Comparison of ENCODE assay signal across 8 cellular contexts in the genomic region with DNA sequence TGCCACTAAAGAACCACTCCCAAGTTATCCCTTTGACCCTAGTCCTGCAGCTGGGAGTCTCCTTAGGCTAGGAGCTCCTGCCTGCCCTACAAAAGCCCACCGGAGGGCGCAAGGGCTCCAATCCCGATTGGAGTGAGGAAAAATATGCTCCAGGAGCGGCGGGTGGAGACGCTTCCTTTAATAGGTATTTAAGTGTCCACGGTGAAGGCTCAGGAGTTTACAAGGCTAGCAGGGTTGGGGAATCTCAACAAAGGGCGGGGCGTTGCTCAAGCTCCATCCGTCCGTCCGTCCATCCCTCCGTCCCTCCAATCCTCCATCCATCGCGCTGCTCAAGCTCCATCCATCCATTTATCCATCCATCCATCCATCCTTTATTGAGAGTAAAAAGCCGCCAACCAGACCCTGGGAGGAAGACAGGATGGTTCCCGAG. TPM values are rescaled to one million over a fixed set of nuclear protein-coding genes. Genes with fewer than 3 reads are reported as not detected.
DNase-seq lines count a peak whose midpoint lies in the region; ATAC-seq and TF ChIP-seq lines count a peak whose summit lies in the region.

No MANE protein-coding gene starts in this region.

- H3K4me3 Mint-ChIP-seq in CD8-positive, alpha-beta T cell = peak overlapping the region; percentile 98

- ATAC-seq in CD8-positive, alpha-beta T cell = peak; percentile 7
- peak; percentile 22 for ATAC-seq in GM19328 (IDR thresholded peaks at IDR 0.05; ENCODE audit: unreplicated experiment)
- ATAC-seq in GM19463 (IDR thresholded peaks at IDR 0.05; ENCODE audit: unreplicated experiment) = no peak

- no peaks in the 10 kb centered on the region for H3K27me3 ChIP-seq in CD8-positive, alpha-beta T cell (ENCODE audit: insufficient read depth, low read length)
- H3K27me3 ChIP-seq in SJSA1 (replicated peaks) = no peaks in the 10 kb centered on the region
- H3K27me3 ChIP-seq in colonic mucosa = no peaks in the 10 kb centered on the region
- no peaks in the 10 kb centered on the region for H3K27me3 ChIP-seq in layer of hippocampus (ENCODE audit: control insufficient read depth, insufficient read depth, low read length)

- peaks cover 41% of the 10 kb centered on the region for H3K4me1 Mint-ChIP-seq in CD8-positive, alpha-beta T cell (ENCODE audit: low read depth)

- CTCF ChIA-PET in CD8-positive, alpha-beta T cell (lab: Charles Lee) = interaction anchor here (0.8 to 3.0 kb wide), 9 partner anchors 10 to 56 kb away, joined by 3 to 21 read pairs (median 6); a partner anchor contains a TSS

- intact Hi-C loops in CD8-positive, alpha-beta T cell (cut with DNase I, micrococcal nuclease) = loop anchor here (1.0 to 5.0 kb wide), 6 partner anchors 11 to 482 kb away; a partner anchor contains a TSS
- intact Hi-C loops in colonic mucosa (cut with DNase I) = no loop called here

- H3K9me3 ChIP-seq in CD8-positive, alpha-beta T cell (ENCODE audit: low read length) = no peaks in the 10 kb centered on the region
- no peaks in the 10 kb centered on the region for H3K9me3 ChIP-seq in SJSA1 (replicated peaks)
- no peaks in the 10 kb centered on the region for H3K9me3 ChIP-seq in colonic mucosa

- DNase-seq in CD8-positive, alpha-beta T cell = peak in 3 of 7 experiments; percentile 29 to 67 (median 39)
- DNase-seq in KBM-7 (peak; percentile 53), SJSA1 (ENCODE audit: low read depth in 1 of 2, low spot score in 2 of 2) (peak in 1 of 2 experiments; percentile 77), colonic mucosa (peak; percentile 65)
- DNase-seq in stimulated activated CD4-positive, alpha-beta T cell treated with anti-CD3 and anti-CD28 coated beads, Interleukin-4, amount 100 ng/mL, for 1 hour = peak; percentile 45

- H3K4me3 ChIP-seq in CD8-positive, alpha-beta T cell (ENCODE audit: low read depth, low read length) = peak overlapping the region; percentile 68
- H3K4me3 ChIP-seq in SJSA1 (peak overlapping the region; percentile 81), colonic mucosa (peak overlapping the region; percentile 75)

- peaks cover 35% of the 10 kb centered on the region for H3K36me3 Mint-ChIP-seq in CD8-positive, alpha-beta T cell

- in situ Hi-C loops in KBM-7 (cut with MboI; ENCODE audit: low pct_unique_long_range_greater_than_20kb, low sequenced_read_pairs) = no loop called here

- H3K27ac Mint-ChIP-seq in CD8-positive, alpha-beta T cell = peak overlapping the region; percentile 97

- peaks cover 19% of the 10 kb centered on the region for H3K4me1 ChIP-seq in CD8-positive, alpha-beta T cell (ENCODE audit: insufficient read depth, low read length)
- H3K4me1 ChIP-seq in SJSA1 (replicated peaks) (peaks cover 11% of the 10 kb centered on the region), colonic mucosa (peaks cover 8% of the 10 kb centered on the region)

- POLR2A ChIA-PET in CD8-positive, alpha-beta T cell (lab: Charles Lee) = interaction anchor here (0.7 to 3.6 kb wide), 11 partner anchors 8 to 101 kb away, joined by 3 to 26 read pairs (median 5); a partner anchor contains a TSS

- H3K27me3 Mint-ChIP-seq in CD8-positive, alpha-beta T cell (ENCODE audit: low read depth) = no peaks in the 10 kb centered on the region

- H3K27ac ChIP-seq in CD8-positive, alpha-beta T cell (ENCODE audit: low read depth, low read length) = peak overlapping the region; percentile 55
- H3K27ac ChIP-seq in SJSA1 (peak overlapping the region; percentile 62), colonic mucosa (peak overlapping the region; percentile 50), layer of hippocampus (ENCODE audit: low read depth, low read length) (peak overlapping the region; percentile 54)

- H3K36me3 ChIP-seq in CD8-positive, alpha-beta T cell (ENCODE audit: insufficient read depth, low read length) = peaks cover 7% of the 10 kb centered on the region
- H3K36me3 ChIP-seq in SJSA1 (peaks cover 23% of the 10 kb centered on the region), colonic mucosa (no peaks in the 10 kb centered on the region)

- TF ChIP-seq CTCF in CD8-positive, alpha-beta T cell (IDR thresholded peaks at IDR 0.05) = no peak
- TF ChIP-seq CTCF in colonic mucosa (IDR thresholded peaks at IDR 0.05) = no peak

- peak overlapping the region; percentile 54 to 75 for H3K9ac ChIP-seq in colonic mucosa (ENCODE audit: low read depth in 2 of 2, low read length in 2 of 2)

- no peaks in the 10 kb centered on the region for H3K9me3 Mint-ChIP-seq in CD8-positive, alpha-beta T cell

RNA-seq across cellular contexts. Expression of a gene that starts 0.6 kb away (rescaled TPM):
- total RNA-seq in CD8-positive, alpha-beta T cell = 10 to 100 TPM; 31.7 to 31.8 TPM
- 43.0 and 65.0 TPM in 2 replicates for total RNA-seq in SJSA1 (2014; rRNA removed; shearing (Covaris generic))
- 10 to 100 TPM; 30.3 to 56.3 TPM for total RNA-seq in colonic mucosa

RNA-seq across cellular contexts. Expression of a gene that starts 10.8 kb away (rescaled TPM):
- total RNA-seq in CD8-positive, alpha-beta T cell = 100 to 1,000 TPM; 175 to 176 TPM
- total RNA-seq in SJSA1 (2014; rRNA removed; shearing (Covaris generic)) = 2.0 TPM in 1 of 2 replicates, not detected in the other
- 1 to 10 TPM; 3.7 to 7.3 TPM for total RNA-seq in colonic mucosa

RNA-seq across cellular contexts. Expression of a gene that starts 23.3 kb away (rescaled TPM):
- 10 to 100 TPM; 45.8 to 52.5 TPM for total RNA-seq in CD8-positive, alpha-beta T cell
- total RNA-seq in SJSA1 (2014; rRNA removed; shearing (Covaris generic)) = 27.0 and 29.8 TPM in 2 replicates
- total RNA-seq in colonic mucosa = 10 to 100 TPM; 33.3 to 57.1 TPM

RNA-seq across cellular contexts. Expression of a gene that starts 42.3 kb away (rescaled TPM):
- 1 to 10 TPM; 1.1 to 1.8 TPM for total RNA-seq in CD8-positive, alpha-beta T cell
- not detected in 2 replicates for total RNA-seq in SJSA1 (2014; rRNA removed; shearing (Covaris generic))
- under 1 TPM; 0.40 to 0.74 TPM for total RNA-seq in colonic mucosa

RNA-seq across cellular contexts. Expression of a gene that starts 49.0 kb away (rescaled TPM):
- 10 to 100 TPM; 26.5 to 29.0 TPM for total RNA-seq in CD8-positive, alpha-beta T cell
- total RNA-seq in SJSA1 (2014; rRNA removed; shearing (Covaris generic)) = 35.7 and 68.2 TPM in 2 replicates
- 10 to 100 TPM; 24.5 to 47.4 TPM for total RNA-seq in colonic mucosa

Comparison
In these comparisons a context has a peak if more than half of its experiments do, and no peak if none do; other contexts are left out.
1. RNA of a gene that starts 10.8 kb away (total RNA-seq): 175 to 176 TPM in CD8-positive, alpha-beta T cell; 3.7 to 7.3 TPM in colonic mucosa and 2.0 TPM in SJSA1; every median in the first group is over 10 times any median in the second.
2. Peak in every context shown above with its lines, with median percentiles within 50 percentile points of each other: H3K27ac ChIP-seq and H3K4me3 ChIP-seq.